ENCODE assay signal across 1 cellular context in the genomic region with DNA sequence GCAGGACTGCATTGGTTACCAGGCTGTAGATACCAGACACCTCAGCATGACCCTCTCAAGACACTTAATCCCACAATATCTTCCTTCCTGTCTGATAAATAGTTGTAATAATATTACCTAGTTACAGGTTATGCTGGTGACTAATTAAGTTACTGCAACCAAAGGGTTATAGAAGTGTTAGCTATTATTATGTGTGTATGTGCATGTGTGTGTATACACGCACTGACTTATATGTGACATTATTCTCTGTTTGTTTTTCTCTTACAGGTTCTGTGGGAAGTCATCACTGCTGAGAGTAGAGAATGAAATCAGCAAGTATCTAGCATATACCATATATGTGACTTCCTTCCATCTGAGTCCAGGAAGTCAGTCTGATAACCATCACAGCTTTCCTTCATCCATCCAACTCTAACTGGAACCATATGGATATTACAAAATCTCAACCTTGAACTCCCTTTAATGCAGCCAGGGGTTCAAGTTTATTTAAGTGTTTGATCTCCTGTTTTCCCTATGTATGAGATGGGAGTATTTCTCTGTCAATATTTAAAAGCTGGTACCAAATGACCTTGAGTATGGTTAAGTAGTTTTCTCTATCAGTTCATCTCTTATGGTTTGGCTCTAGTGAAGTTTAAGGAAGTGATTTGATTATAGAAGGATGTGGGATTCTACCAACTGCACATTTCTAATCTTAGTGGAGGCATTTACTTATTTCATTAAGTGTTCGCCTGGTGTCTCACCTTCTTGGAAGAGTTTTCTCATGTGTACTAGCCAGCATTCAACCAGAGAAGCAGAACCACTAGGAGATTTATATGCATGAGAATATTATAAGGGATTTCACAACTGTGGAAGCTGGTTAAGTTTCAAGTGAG.
TF ChIP-seq lines count a peak whose summit lies in the region.

No MANE protein-coding gene starts in this region.

TF ChIP-seq in SK-N-SH, 30 proteins besides CTCF, POLR2A, EP300 and RAD21 (continued from another document):
- TF ChIP-seq TAF1 (IDR thresholded peaks at IDR 0.05; ENCODE audit: borderline replicate concordance, low read depth, low read length) (no peak), RCOR1 (IDR thresholded peaks at IDR 0.05; ENCODE audit: low read length) (no peak), YY1 (IDR thresholded peaks at IDR 0.05; ENCODE audit: low read depth) (no peak), RFX5 (IDR thresholded peaks at IDR 0.05; ENCODE audit: low read length) (no peak), GATA2 (CRISPR knock-in tag; IDR thresholded peaks at IDR 0.05) (0 out of 2 replicates have a peak, but pooled peaks have one; percentile 22), GABPA (IDR thresholded peaks at IDR 0.05; ENCODE audit: low read depth) (no peak), ELF1 (IDR thresholded peaks at IDR 0.05) (no peak), SIN3A (IDR thresholded peaks at IDR 0.05; ENCODE audit: borderline replicate concordance, low read depth, low read length) (no peak), TEAD4 (IDR thresholded peaks at IDR 0.05; ENCODE audit: borderline replicate concordance, insufficient read depth) (no peak), NFIC (IDR thresholded peaks at IDR 0.05; ENCODE audit: borderline replicate concordance) (no peak; the same call in 1 of the 2 replicates)
- TF ChIP-seq, protein P1, sequence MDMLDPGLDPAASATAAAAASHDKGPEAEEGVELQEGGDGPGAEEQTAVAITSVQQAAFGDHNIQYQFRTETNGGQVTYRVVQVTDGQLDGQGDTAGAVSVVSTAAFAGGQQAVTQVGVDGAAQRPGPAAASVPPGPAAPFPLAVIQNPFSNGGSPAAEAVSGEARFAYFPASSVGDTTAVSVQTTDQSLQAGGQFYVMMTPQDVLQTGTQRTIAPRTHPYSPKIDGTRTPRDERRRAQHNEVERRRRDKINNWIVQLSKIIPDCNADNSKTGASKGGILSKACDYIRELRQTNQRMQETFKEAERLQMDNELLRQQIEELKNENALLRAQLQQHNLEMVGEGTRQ (IDR thresholded peaks at IDR 0.05; ENCODE audit: borderline replicate concordance, low read depth, low read length), result no peak
- TF ChIP-seq, protein P2, sequence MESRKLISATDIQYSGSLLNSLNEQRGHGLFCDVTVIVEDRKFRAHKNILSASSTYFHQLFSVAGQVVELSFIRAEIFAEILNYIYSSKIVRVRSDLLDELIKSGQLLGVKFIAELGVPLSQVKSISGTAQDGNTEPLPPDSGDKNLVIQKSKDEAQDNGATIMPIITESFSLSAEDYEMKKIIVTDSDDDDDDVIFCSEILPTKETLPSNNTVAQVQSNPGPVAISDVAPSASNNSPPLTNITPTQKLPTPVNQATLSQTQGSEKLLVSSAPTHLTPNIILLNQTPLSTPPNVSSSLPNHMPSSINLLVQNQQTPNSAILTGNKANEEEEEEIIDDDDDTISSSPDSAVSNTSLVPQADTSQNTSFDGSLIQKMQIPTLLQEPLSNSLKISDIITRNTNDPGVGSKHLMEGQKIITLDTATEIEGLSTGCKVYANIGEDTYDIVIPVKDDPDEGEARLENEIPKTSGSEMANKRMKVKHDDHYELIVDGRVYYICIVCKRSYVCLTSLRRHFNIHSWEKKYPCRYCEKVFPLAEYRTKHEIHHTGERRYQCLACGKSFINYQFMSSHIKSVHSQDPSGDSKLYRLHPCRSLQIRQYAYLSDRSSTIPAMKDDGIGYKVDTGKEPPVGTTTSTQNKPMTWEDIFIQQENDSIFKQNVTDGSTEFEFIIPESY (IDR thresholded peaks at IDR 0.05; ENCODE audit: borderline replicate concordance, low read depth), result no peak
- TF ChIP-seq, protein P3, sequence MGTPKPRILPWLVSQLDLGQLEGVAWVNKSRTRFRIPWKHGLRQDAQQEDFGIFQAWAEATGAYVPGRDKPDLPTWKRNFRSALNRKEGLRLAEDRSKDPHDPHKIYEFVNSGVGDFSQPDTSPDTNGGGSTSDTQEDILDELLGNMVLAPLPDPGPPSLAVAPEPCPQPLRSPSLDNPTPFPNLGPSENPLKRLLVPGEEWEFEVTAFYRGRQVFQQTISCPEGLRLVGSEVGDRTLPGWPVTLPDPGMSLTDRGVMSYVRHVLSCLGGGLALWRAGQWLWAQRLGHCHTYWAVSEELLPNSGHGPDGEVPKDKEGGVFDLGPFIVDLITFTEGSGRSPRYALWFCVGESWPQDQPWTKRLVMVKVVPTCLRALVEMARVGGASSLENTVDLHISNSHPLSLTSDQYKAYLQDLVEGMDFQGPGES (IDR thresholded peaks at IDR 0.05; ENCODE audit: low read depth, low read length), result no peak
- TF ChIP-seq, protein P4, sequence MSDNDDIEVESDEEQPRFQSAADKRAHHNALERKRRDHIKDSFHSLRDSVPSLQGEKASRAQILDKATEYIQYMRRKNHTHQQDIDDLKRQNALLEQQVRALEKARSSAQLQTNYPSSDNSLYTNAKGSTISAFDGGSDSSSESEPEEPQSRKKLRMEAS (IDR thresholded peaks at IDR 0.05; ENCODE audit: low read depth), result no peak
TF ChIP-seq in SK-N-SH: peak in this region for 5.
